ENCODE assay signal across 9 cellular contexts in the genomic region with DNA sequence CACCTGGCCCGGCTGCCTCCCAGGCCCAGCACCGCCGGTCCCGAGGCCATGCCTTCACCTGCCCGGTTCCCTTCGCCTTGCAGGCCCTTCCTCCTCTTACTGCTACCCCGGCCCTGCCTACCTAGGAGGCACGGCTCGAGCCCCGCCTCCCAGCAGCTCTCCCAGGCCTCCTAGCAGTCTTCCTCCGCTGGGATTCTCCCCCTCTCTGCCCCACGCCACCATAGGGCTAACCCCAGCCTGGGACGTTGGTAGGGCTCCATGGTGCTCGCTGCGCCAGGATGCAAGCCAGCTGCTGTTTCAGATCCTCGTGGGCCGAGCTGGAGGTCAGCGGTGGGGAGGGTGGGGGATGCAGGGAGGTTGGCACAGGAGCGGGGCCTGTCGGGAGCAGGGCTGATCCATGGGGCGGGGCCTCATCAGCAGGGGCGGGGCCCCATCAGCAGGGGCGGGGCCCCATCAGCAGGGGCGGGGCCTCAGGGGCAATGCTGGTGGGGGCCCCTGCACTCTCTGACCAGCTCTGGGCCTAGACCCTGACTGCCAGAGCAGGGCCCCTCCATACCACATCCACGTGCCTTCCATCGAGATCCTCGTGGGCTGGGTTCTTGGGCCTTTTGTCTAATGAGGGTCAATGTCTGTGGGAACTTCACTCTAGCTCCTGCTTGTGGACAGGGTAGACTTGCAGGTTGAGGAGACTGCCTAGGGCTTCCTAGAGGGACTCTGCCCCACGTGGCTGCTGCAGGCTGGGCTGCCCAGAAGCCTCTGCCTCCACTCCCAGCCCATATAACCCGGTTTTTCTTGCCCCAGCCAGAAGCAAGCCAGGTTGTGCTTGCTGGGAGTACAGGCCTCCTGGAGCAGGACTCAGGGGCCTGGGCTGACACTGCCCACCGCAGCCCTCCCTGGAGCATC.
DNase-seq lines count a peak whose midpoint lies in the region; ATAC-seq, FAIRE-seq and TF ChIP-seq lines count a peak whose summit lies in the region.
"Had no signal": no experiment of that assay in that cellular context is flagged by ENCODE, and none has a peak within 500 bp of the region (broad histone marks: within the 10 kb centered on the region; RNA-seq: fewer than 3 reads in every experiment).

No MANE protein-coding gene starts in this region.

- no peak overlapping the region for H3K18ac ChIP-seq in mesendoderm (ENCODE audit: low read length)

- WGBS in mesendoderm (ENCODE audit: extremely low coverage, insufficient coverage, low lambda C conversion rate), result no CpG with 5 or more reads among the region's 30 CpGs

- no peak overlapping the region for H2AK5ac ChIP-seq in mesendoderm (ENCODE audit: low read length)

- no peaks in the 10 kb centered on the region for H3K27me3 ChIP-seq in HUES6 (ENCODE audit: control insufficient read depth, insufficient read depth, low read length)
- no peaks in the 10 kb centered on the region for H3K27me3 ChIP-seq in mesendoderm (ENCODE audit: insufficient read depth, low read length, poor library complexity)
- H3K27me3 ChIP-seq: ascending aorta had no signal

- H2BK15ac ChIP-seq in mesendoderm (replicated peaks; ENCODE audit: low read depth), result no peak overlapping the region

- peaks cover 4% of the 10 kb centered on the region for H3K4me1 Mint-ChIP-seq in chondrocyte (ENCODE audit: low read depth)

- H3K9ac ChIP-seq in HUES6 (ENCODE audit: low read length) (peak overlapping the region; percentile 64), mesendoderm (ENCODE audit: low read length) (peak overlapping the region; percentile 76)

- no peaks in the 10 kb centered on the region for H3K9me3 ChIP-seq in HUES6 (ENCODE audit: control insufficient read depth, insufficient read depth, low read depth, low read length)
- H3K9me3 ChIP-seq: ascending aorta had no signal

- H3K27me3 Mint-ChIP-seq in chondrocyte (ENCODE audit: low read depth), result no peaks in the 10 kb centered on the region

- H3K9me3 Mint-ChIP-seq in chondrocyte (ENCODE audit: low read depth), result no peaks in the 10 kb centered on the region

- peaks cover 13% of the 10 kb centered on the region for H3K4me1 ChIP-seq in HUES6 (ENCODE audit: control insufficient read depth, insufficient read depth, low read length)
- H3K4me1 ChIP-seq in mesendoderm (ENCODE audit: control insufficient read depth, low read depth, low read length), result no peaks in the 10 kb centered on the region

- no peak overlapping the region for H2BK5ac ChIP-seq in mesendoderm (ENCODE audit: low read length)

- H3K4ac ChIP-seq in mesendoderm (ENCODE audit: low read depth, low read length), result peak overlapping the region; percentile 5

- H3K36me3 Mint-ChIP-seq in chondrocyte (ENCODE audit: low read depth), result no peaks in the 10 kb centered on the region

- peaks cover 5% of the 10 kb centered on the region for H3K79me1 ChIP-seq in mesendoderm (ENCODE audit: low read length)

- peak; percentile 32 for DNase-seq in GM12892 (ENCODE audit: insufficient read length)
- DNase-seq in chondrocyte (ENCODE audit: low spot score), result peak; percentile 71
- peak; percentile 91 for DNase-seq in mesendoderm
- no peak for DNase-seq in H4 (ENCODE audit: low spot score)
- DNase-seq in C1 segment of cervical spinal cord (lab: John Stamatoyannopoulos, UW), result no peak
- DNase-seq in amniotic stem cell (lab: John Stamatoyannopoulos, UW), result no peak

- H2BK120ac ChIP-seq in mesendoderm (ENCODE audit: low read depth, low read length), result no peak overlapping the region

- no peak for TF ChIP-seq CTCF in chondrocyte (IDR thresholded peaks at IDR 0.05)

- no peak overlapping the region for H3K23ac ChIP-seq in mesendoderm (ENCODE audit: low read length)

- H3K4me3 Mint-ChIP-seq in chondrocyte (ENCODE audit: unreplicated experiment), result no peak overlapping the region

- H4K8ac ChIP-seq in mesendoderm (ENCODE audit: low read depth, low read length), result no peak overlapping the region

- H3K4me3 ChIP-seq in HUES6 (ENCODE audit: low read depth, low read length) (peak overlapping the region; percentile 91), mesendoderm (ENCODE audit: low read length) (peak overlapping the region; percentile 51)

- no peak for TF ChIP-seq POLR2A in GM12892 (IDR thresholded peaks at IDR 0.05; ENCODE audit: low read depth, low read length)

- no peak overlapping the region for H3K27ac Mint-ChIP-seq in chondrocyte (ENCODE audit: unreplicated experiment)

- no peak overlapping the region for H4K5ac ChIP-seq in mesendoderm (ENCODE audit: low read length)

- ATAC-seq in GM18861 (IDR thresholded peaks at IDR 0.05; ENCODE audit: unreplicated experiment), result no peak

- peak overlapping the region; percentile 70; the same call in 1 of the 2 replicates for H3K27ac ChIP-seq in HUES6 (ENCODE audit: low read depth, low read length)
- H3K27ac ChIP-seq in mesendoderm (ENCODE audit: low read depth, low read length), result no peak overlapping the region
- H3K27ac ChIP-seq: ascending aorta had no signal

- FAIRE-seq in GM12892 (lab: Jason Lieb, UNC), result no peak

- peaks cover 22% of the 10 kb centered on the region for H3K36me3 ChIP-seq in HUES6 (ENCODE audit: control insufficient read depth, insufficient read depth, low read length)
- H3K36me3 ChIP-seq in mesendoderm (ENCODE audit: control insufficient read depth, insufficient read depth, low read length), result peaks cover 2% of the 10 kb centered on the region
- H3K36me3 ChIP-seq: ascending aorta had no signal

- H3K79me2 ChIP-seq in mesendoderm (ENCODE audit: control insufficient read depth, insufficient read depth, low read length), result no peaks in the 10 kb centered on the region

- H3K4me2 ChIP-seq in mesendoderm (ENCODE audit: low read length), result peak overlapping the region; percentile 92

- H3K56ac ChIP-seq in mesendoderm (ENCODE audit: low read length), result peak overlapping the region; percentile 89

Comparison
In these comparisons a context has a peak if more than half of its experiments do, and no peak if none do; other contexts are left out.
1. DNase-seq: peak in GM12892 (single experiment), chondrocyte (single experiment) and mesendoderm (single experiment); none in H4 (single experiment), C1 segment of cervical spinal cord (0 of 14) and amniotic stem cell (single experiment).